8 cellular contexts compared by ENCODE assay signal in genomic region chr1:153229076-153229829, GRCh38. TPM values are rescaled to one million over a fixed set of nuclear protein-coding genes. Genes with fewer than 3 reads are reported as not detected.
DNase-seq lines count a peak whose midpoint lies in the region; TF ChIP-seq lines count a peak whose summit lies in the region.
"Not testable (repeated sequence)": the region's sequence is repeated elsewhere in the genome, so short reads cannot be mapped to it uniquely, and the experiment has no call there.
"Had no signal": no experiment of that assay in that cellular context is flagged by ENCODE, and none has a peak within 500 bp of the region (broad histone marks: within the 10 kb centered on the region; RNA-seq: fewer than 3 reads in every experiment).

No MANE protein-coding gene starts in this region.

- intact Hi-C loops in activated CD4-positive, alpha-beta T cell treated with anti-CD3 and anti-CD28 coated beads, Interleukin-2, amount 10 ng/mL, durations not matched to agents 24 days and 14 days (cut with micrococcal nuclease): not testable (repeated sequence)

- H3K27ac Mint-ChIP-seq in activated CD4-positive, alpha-beta T cell treated with anti-CD3 and anti-CD28 coated beads, Interleukin-2, amount 10 ng/mL, durations not matched to agents 24 days and 14 days; progenitor cell of endocrine pancreas: not testable (repeated sequence)

- TF ChIP-seq CTCF in GM10266 (IDR thresholded peaks at IDR 0.05; ENCODE audit: control insufficient read depth, insufficient read depth, low read depth, missing control alignments): peak; percentile 51
- peak; percentile 67 for TF ChIP-seq CTCF in progenitor cell of endocrine pancreas (IDR thresholded peaks at IDR 0.05; ENCODE audit: unreplicated experiment)

- not testable (repeated sequence) for H3K4me3 Mint-ChIP-seq in activated CD4-positive, alpha-beta T cell treated with anti-CD3 and anti-CD28 coated beads, Interleukin-2, amount 10 ng/mL, durations not matched to agents 24 days and 14 days; progenitor cell of endocrine pancreas (ENCODE audit: low read depth)

- H3K36me3 Mint-ChIP-seq in activated CD4-positive, alpha-beta T cell treated with anti-CD3 and anti-CD28 coated beads, Interleukin-2, amount 10 ng/mL, durations not matched to agents 24 days and 14 days (ENCODE audit: low read depth); progenitor cell of endocrine pancreas (ENCODE audit: insufficient read depth): not testable (repeated sequence)

- not testable (repeated sequence) for H3K27me3 Mint-ChIP-seq in activated CD4-positive, alpha-beta T cell treated with anti-CD3 and anti-CD28 coated beads, Interleukin-2, amount 10 ng/mL, durations not matched to agents 24 days and 14 days
- peaks cover 20% of the 10 kb centered on the region for H3K27me3 Mint-ChIP-seq in progenitor cell of endocrine pancreas

- H3K9me3 Mint-ChIP-seq in activated CD4-positive, alpha-beta T cell treated with anti-CD3 and anti-CD28 coated beads, Interleukin-2, amount 10 ng/mL, durations not matched to agents 24 days and 14 days; progenitor cell of endocrine pancreas (ENCODE audit: low read depth): not testable (repeated sequence)

- not testable (repeated sequence) for DNase-seq in GM10266 (ENCODE audit: extremely low spot score)
- DNase-seq in Kasumi-1 (lab: John Stamatoyannopoulos, UW) (peak; percentile 6 to 40), NOMO-1 treated with dmso at 0.1 percent for 144 hours (lab: John Stamatoyannopoulos, UW; ENCODE audit: unreplicated experiment) (peak; percentile 8), cerebellar cortex (ENCODE audit: low spot score) (peak; percentile 1), iPS-NIHi11 (ENCODE audit: low spot score) (peak; percentile 58), progenitor cell of endocrine pancreas (ENCODE audit: low spot score, unreplicated experiment) (peak; percentile 39)
- DNase-seq in activated CD4-positive, alpha-beta T cell treated with anti-CD3 and anti-CD28 coated beads, Interleukin-2, amount 10 ng/mL, durations not matched to agents 24 days and 14 days: peak; percentile 71

- not testable (repeated sequence) for H3K4me1 Mint-ChIP-seq in activated CD4-positive, alpha-beta T cell treated with anti-CD3 and anti-CD28 coated beads, Interleukin-2, amount 10 ng/mL, durations not matched to agents 24 days and 14 days; progenitor cell of endocrine pancreas (ENCODE audit: low read depth)

RNA-seq across cellular contexts. Expression of gene PRR9, which starts 11.9 kb away (rescaled TPM):
- total RNA-seq in activated CD4-positive, alpha-beta T cell treated with anti-CD3 and anti-CD28 coated beads, Interleukin-2, amount 10 ng/mL, durations not matched to agents 24 days and 14 days: not detected in 2 replicates
- not detected in 2 replicates for total RNA-seq in progenitor cell of endocrine pancreas
- total RNA-seq: vagina had no signal

RNA-seq across cellular contexts. Expression of gene LELP1, which starts 26.0 kb away (rescaled TPM):
- not detected in 2 replicates for total RNA-seq in activated CD4-positive, alpha-beta T cell treated with anti-CD3 and anti-CD28 coated beads, Interleukin-2, amount 10 ng/mL, durations not matched to agents 24 days and 14 days
- total RNA-seq in progenitor cell of endocrine pancreas: not detected in 2 replicates
- total RNA-seq: vagina had no signal

RNA-seq across cellular contexts. Expression of gene LORICRIN, which starts 30.2 kb away (rescaled TPM):
- total RNA-seq in activated CD4-positive, alpha-beta T cell treated with anti-CD3 and anti-CD28 coated beads, Interleukin-2, amount 10 ng/mL, durations not matched to agents 24 days and 14 days: not detected in 2 replicates
- total RNA-seq in progenitor cell of endocrine pancreas: not detected in 2 replicates
- total RNA-seq: vagina had no signal
